ENCODE assay signal across 21 cellular contexts in genomic region chr4:2686379-2687265, GRCh38.
DNase-seq lines count a peak whose midpoint lies in the region; ATAC-seq and TF ChIP-seq lines count a peak whose summit lies in the region.
"Had no signal": no experiment of that assay in that cellular context is flagged by ENCODE, and none has a peak within 500 bp of the region (broad histone marks: within the 10 kb centered on the region; RNA-seq: fewer than 3 reads in every experiment).

No MANE protein-coding gene starts in this region.

- H3K4me1 Mint-ChIP-seq in activated CD4-positive, alpha-beta T cell treated with anti-CD3 and anti-CD28 coated beads, Interleukin-2, amount 10 ng/mL, durations not matched to agents 24 days and 14 days, result peaks cover 19% of the 10 kb centered on the region
- H3K4me1 Mint-ChIP-seq in activated CD4-positive, alpha-beta T cell treated with anti-CD3 and anti-CD28 coated beads, Interleukin-2, amount 10 ng/mL, durations not matched to agents 7 days and 5 days, result peaks cover 9% of the 10 kb centered on the region
- peaks cover 47% of the 10 kb centered on the region for H3K4me1 Mint-ChIP-seq in stimulated activated effector memory CD8-positive, alpha-beta T cell treated with anti-CD3 and anti-CD28 coated beads, Interleukin-12 subunit alpha, Interleukin-12 subunit beta, amount 100 ng/mL, for 72 hours
- H3K4me1 Mint-ChIP-seq in natural killer cell, result peaks cover 12 to 18% of the 10 kb centered on the region in 2 donors
- H3K4me1 Mint-ChIP-seq in CD4-positive, alpha-beta memory T cell, result peaks cover 0 to 11% (median 3%) of the 10 kb centered on the region in 4 donors

- intact Hi-C loops in activated CD4-positive, alpha-beta T cell treated with anti-CD3 and anti-CD28 coated beads, Interleukin-2, amount 10 ng/mL, durations not matched to agents 24 days and 14 days (cut with micrococcal nuclease), result no loop called here
- intact Hi-C loops in natural killer cell (cut with micrococcal nuclease), result no loop called here
- intact Hi-C loops in CD4-positive, alpha-beta memory T cell (cut with micrococcal nuclease), result no loop called here

- H3K36me3 ChIP-seq in SJSA1, result peaks cover 12% of the 10 kb centered on the region
- H3K36me3 ChIP-seq in CD4-positive, alpha-beta memory T cell (ENCODE audit: insufficient read depth, low read length), result peaks cover 47% of the 10 kb centered on the region

- no peak overlapping the region for H3K4me3 Mint-ChIP-seq in activated CD4-positive, alpha-beta T cell treated with anti-CD3 and anti-CD28 coated beads, Interleukin-2, amount 10 ng/mL, durations not matched to agents 24 days and 14 days
- no peak overlapping the region for H3K4me3 Mint-ChIP-seq in activated CD4-positive, alpha-beta T cell treated with anti-CD3 and anti-CD28 coated beads, Interleukin-2, amount 10 ng/mL, durations not matched to agents 7 days and 5 days
- no peak overlapping the region for H3K4me3 Mint-ChIP-seq in stimulated activated effector memory CD8-positive, alpha-beta T cell treated with anti-CD3 and anti-CD28 coated beads, Interleukin-12 subunit alpha, Interleukin-12 subunit beta, amount 100 ng/mL, for 72 hours
- H3K4me3 Mint-ChIP-seq in natural killer cell, result no peak overlapping the region
- H3K4me3 Mint-ChIP-seq in CD4-positive, alpha-beta memory T cell, result no peak overlapping the region

- H3K9me3 Mint-ChIP-seq in activated CD4-positive, alpha-beta T cell treated with anti-CD3 and anti-CD28 coated beads, Interleukin-2, amount 10 ng/mL, durations not matched to agents 24 days and 14 days, result no peaks in the 10 kb centered on the region
- H3K9me3 Mint-ChIP-seq in activated CD4-positive, alpha-beta T cell treated with anti-CD3 and anti-CD28 coated beads, Interleukin-2, amount 10 ng/mL, durations not matched to agents 7 days and 5 days, result no peaks in the 10 kb centered on the region
- H3K9me3 Mint-ChIP-seq in stimulated activated effector memory CD8-positive, alpha-beta T cell treated with anti-CD3 and anti-CD28 coated beads, Interleukin-12 subunit alpha, Interleukin-12 subunit beta, amount 100 ng/mL, for 72 hours, result no peaks in the 10 kb centered on the region
- H3K9me3 Mint-ChIP-seq in natural killer cell, result no peaks in the 10 kb centered on the region
- H3K9me3 Mint-ChIP-seq in CD4-positive, alpha-beta memory T cell, result peaks cover 0 to 2% (median 0%) of the 10 kb centered on the region in 8 donors

- H3K27me3 ChIP-seq in SJSA1 (replicated peaks), result no peaks in the 10 kb centered on the region
- H3K27me3 ChIP-seq in CD4-positive, alpha-beta memory T cell (ENCODE audit: insufficient read depth, low read length), result no peaks in the 10 kb centered on the region
- H3K27me3 ChIP-seq: BE2C, MG63 had no signal

- POLR2A ChIA-PET in activated CD4-positive, alpha-beta T cell treated with anti-CD3 and anti-CD28 coated beads, Interleukin-2, amount 10 ng/mL, durations not matched to agents 7 days and 5 days (lab: Charles Lee), result interaction anchor here (0.6 kb wide), 2 partner anchors 59 to 834 kb away, joined by 3 read pairs; no protein-coding TSS in a partner anchor
- POLR2A ChIA-PET in CD4-positive, alpha-beta memory T cell (lab: Charles Lee; ENCODE audit: partially characterized antibody), result no interaction called here

- no peak overlapping the region for H3K27ac ChIP-seq in SJSA1
- no peak overlapping the region for H3K27ac ChIP-seq in CD4-positive, alpha-beta memory T cell (ENCODE audit: low read depth, low read length)
- H3K27ac ChIP-seq: HL-60 had no signal

- no peak for ATAC-seq in stimulated activated effector memory CD8-positive, alpha-beta T cell treated with anti-CD3 and anti-CD28 coated beads, Interleukin-12 subunit alpha, Interleukin-12 subunit beta, amount 100 ng/mL, for 72 hours
- no peak for ATAC-seq in natural killer cell
- ATAC-seq: Right ventricle myocardium inferior had no signal

- H3K36me3 Mint-ChIP-seq in activated CD4-positive, alpha-beta T cell treated with anti-CD3 and anti-CD28 coated beads, Interleukin-2, amount 10 ng/mL, durations not matched to agents 24 days and 14 days (ENCODE audit: low read depth), result peaks cover 58% of the 10 kb centered on the region
- H3K36me3 Mint-ChIP-seq in activated CD4-positive, alpha-beta T cell treated with anti-CD3 and anti-CD28 coated beads, Interleukin-2, amount 10 ng/mL, durations not matched to agents 7 days and 5 days (ENCODE audit: low read depth), result peaks cover 53% of the 10 kb centered on the region
- H3K36me3 Mint-ChIP-seq in stimulated activated effector memory CD8-positive, alpha-beta T cell treated with anti-CD3 and anti-CD28 coated beads, Interleukin-12 subunit alpha, Interleukin-12 subunit beta, amount 100 ng/mL, for 72 hours, result peaks cover 84% of the 10 kb centered on the region
- H3K36me3 Mint-ChIP-seq in natural killer cell, result peaks cover 5% of the 10 kb centered on the region
- H3K36me3 Mint-ChIP-seq in CD4-positive, alpha-beta memory T cell, result peaks cover 51 to 83% of the 10 kb centered on the region in 2 donors

- CTCF ChIA-PET in activated CD4-positive, alpha-beta T cell treated with anti-CD3 and anti-CD28 coated beads, Interleukin-2, amount 10 ng/mL, durations not matched to agents 7 days and 5 days (lab: Charles Lee), result interaction anchor here (0.7 to 1.6 kb wide), 4 partner anchors 9 to 13 kb away, joined by 3 to 4 read pairs (median 3); no protein-coding TSS in a partner anchor
- CTCF ChIA-PET in CD4-positive, alpha-beta memory T cell (lab: Charles Lee; ENCODE audit: partially characterized antibody), result interaction anchor here (1.0 kb wide), 1 partner anchor 467 kb away, joined by 3 read pairs; no protein-coding TSS in a partner anchor

- no peak for TF ChIP-seq CTCF in epithelial cell of esophagus (IDR thresholded peaks at IDR 0.05; ENCODE audit: insufficient read depth, low read depth, low read length, missing control alignments)
- no peak for TF ChIP-seq CTCF in natural killer cell (IDR thresholded peaks at IDR 0.05)

- no peak overlapping the region for H3K4me3 ChIP-seq in SJSA1
- H3K4me3 ChIP-seq in epithelial cell of esophagus (ENCODE audit: low read length), result no peak overlapping the region
- no peak overlapping the region for H3K4me3 ChIP-seq in CD4-positive, alpha-beta memory T cell (ENCODE audit: low read length in 2 of 2)
- H3K4me3 ChIP-seq: MG63 had no signal

- no peaks in the 10 kb centered on the region for H3K27me3 Mint-ChIP-seq in activated CD4-positive, alpha-beta T cell treated with anti-CD3 and anti-CD28 coated beads, Interleukin-2, amount 10 ng/mL, durations not matched to agents 24 days and 14 days
- H3K27me3 Mint-ChIP-seq in activated CD4-positive, alpha-beta T cell treated with anti-CD3 and anti-CD28 coated beads, Interleukin-2, amount 10 ng/mL, durations not matched to agents 7 days and 5 days, result no peaks in the 10 kb centered on the region
- H3K27me3 Mint-ChIP-seq in natural killer cell (ENCODE audit: low read depth in 2 of 2), result no peaks in the 10 kb centered on the region
- no peaks in the 10 kb centered on the region for H3K27me3 Mint-ChIP-seq in CD4-positive, alpha-beta memory T cell

- no peaks in the 10 kb centered on the region for H3K9me3 ChIP-seq in SJSA1 (replicated peaks)
- H3K9me3 ChIP-seq in CD4-positive, alpha-beta memory T cell (ENCODE audit: control insufficient read depth in 1 of 2, low read length in 2 of 2), result no peaks in the 10 kb centered on the region
- H3K9me3 ChIP-seq: BE2C, MG63 had no signal

- peaks cover 38% of the 10 kb centered on the region for H3K4me1 ChIP-seq in SJSA1 (replicated peaks)
- no peaks in the 10 kb centered on the region for H3K4me1 ChIP-seq in CD4-positive, alpha-beta memory T cell (ENCODE audit: insufficient read depth, low read length)
- H3K4me1 ChIP-seq: BE2C had no signal

- no peak for DNase-seq in activated CD4-positive, alpha-beta T cell treated with anti-CD3 and anti-CD28 coated beads, Interleukin-2, amount 10 ng/mL, durations not matched to agents 24 days and 14 days
- DNase-seq in activated CD4-positive, alpha-beta T cell treated with anti-CD3 and anti-CD28 coated beads, Interleukin-2, amount 10 ng/mL, durations not matched to agents 7 days and 5 days, result no peak
- DNase-seq in SJSA1 (ENCODE audit: low read depth in 1 of 2, low spot score in 2 of 2), result peak; percentile 76 to 83
- peak; percentile 61 for DNase-seq in epithelial cell of esophagus (ENCODE audit: low read depth)
- no peak for DNase-seq in stimulated activated effector memory CD8-positive, alpha-beta T cell treated with anti-CD3 and anti-CD28 coated beads, Interleukin-12 subunit alpha, Interleukin-12 subunit beta, amount 100 ng/mL, for 72 hours (ENCODE audit: low spot score in 2 of 2)
- DNase-seq in natural killer cell, result no peak
- no peak for DNase-seq in CD4-positive, alpha-beta memory T cell
- DNase-seq in NCI-H524 treated with DMSO at 0.1 percent for 48 hours (lab: John Stamatoyannopoulos, UW), result no peak
- DNase-seq: activated CD8-positive, alpha-beta memory T cell treated with anti-CD3 and anti-CD28 coated beads, Interleukin-2, amount 50 U/mL, for 4 hours; activated naive CD4-positive, alpha-beta T cell; BE2C; Calu3; effector CD4-positive, alpha-beta T cell; MG63; NCI-H1417 treated with DMSO at 0.1 percent for 48 hours; NCI-H82; OCI-M1; small intestine; stimulated activated CD4-positive, alpha-beta T cell treated with anti-CD3 and anti-CD28 coated beads, Interleukin-2, amount 100 ng/mL, for 48 hours had no signal

- H3K27ac Mint-ChIP-seq in activated CD4-positive, alpha-beta T cell treated with anti-CD3 and anti-CD28 coated beads, Interleukin-2, amount 10 ng/mL, durations not matched to agents 24 days and 14 days, result peak overlapping the region; percentile 6
- no peak overlapping the region for H3K27ac Mint-ChIP-seq in activated CD4-positive, alpha-beta T cell treated with anti-CD3 and anti-CD28 coated beads, Interleukin-2, amount 10 ng/mL, durations not matched to agents 7 days and 5 days
- H3K27ac Mint-ChIP-seq in stimulated activated effector memory CD8-positive, alpha-beta T cell treated with anti-CD3 and anti-CD28 coated beads, Interleukin-12 subunit alpha, Interleukin-12 subunit beta, amount 100 ng/mL, for 72 hours, result peak overlapping the region; percentile 91
- no peak overlapping the region for H3K27ac Mint-ChIP-seq in natural killer cell
- peak overlapping the region in 1 of 7 donors; percentile 22 for H3K27ac Mint-ChIP-seq in CD4-positive, alpha-beta memory T cell

Comparison
In these comparisons a context has a peak if more than half of its experiments do, and no peak if none do; other contexts are left out.
1. H3K27ac Mint-ChIP-seq: peak in activated CD4-positive, alpha-beta T cell treated with anti-CD3 and anti-CD28 coated beads, Interleukin-2, amount 10 ng/mL, durations not matched to agents 24 days and 14 days (single experiment) and stimulated activated effector memory CD8-positive, alpha-beta T cell treated with anti-CD3 and anti-CD28 coated beads, Interleukin-12 subunit alpha, Interleukin-12 subunit beta, amount 100 ng/mL, for 72 hours (single experiment); none in activated CD4-positive, alpha-beta T cell treated with anti-CD3 and anti-CD28 coated beads, Interleukin-2, amount 10 ng/mL, durations not matched to agents 7 days and 5 days (single experiment) and natural killer cell (0 of 2).
2. DNase-seq: peak in SJSA1 (2 of 2) and epithelial cell of esophagus (single experiment); none in activated CD4-positive, alpha-beta T cell treated with anti-CD3 and anti-CD28 coated beads, Interleukin-2, amount 10 ng/mL, durations not matched to agents 24 days and 14 days (single experiment), activated CD4-positive, alpha-beta T cell treated with anti-CD3 and anti-CD28 coated beads, Interleukin-2, amount 10 ng/mL, durations not matched to agents 7 days and 5 days (single experiment), stimulated activated effector memory CD8-positive, alpha-beta T cell treated with anti-CD3 and anti-CD28 coated beads, Interleukin-12 subunit alpha, Interleukin-12 subunit beta, amount 100 ng/mL, for 72 hours (0 of 2), natural killer cell (single experiment), CD4-positive, alpha-beta memory T cell (0 of 5) and NCI-H524 treated with DMSO at 0.1 percent for 48 hours (single experiment).